Comparison of ENCODE assay signal across 10 cellular contexts in genomic region chr13:91078093-91078679, GRCh38.
DNase-seq lines count a peak whose midpoint lies in the region; ATAC-seq and TF ChIP-seq lines count a peak whose summit lies in the region.
"Had no signal": no experiment of that assay in that cellular context is flagged by ENCODE, and none has a peak within 500 bp of the region (broad histone marks: within the 10 kb centered on the region; RNA-seq: fewer than 3 reads in every experiment).

No MANE protein-coding gene starts in this region.

- intact Hi-C loops in ascending aorta (cut with DNase I): no loop called here

- H3K9me3 ChIP-seq in ascending aorta: no peaks in the 10 kb centered on the region

- H3K4me3 ChIP-seq in fibroblast of pulmonary artery (replicated peaks; ENCODE audit: low read depth, low read length): no peak overlapping the region
- H3K4me3 ChIP-seq in ascending aorta: no peak overlapping the region

- no peaks in the 10 kb centered on the region for H3K36me3 ChIP-seq in ascending aorta

- in situ Hi-C loops in G401 (cut with HindIII; ENCODE audit: low sequenced_read_pairs): no loop called here

- no peak for ATAC-seq in activated CD4-positive, CD25-positive, alpha-beta regulatory T cell treated with anti-CD3 and anti-CD28 coated beads, Interleukin-2, amount 50 U/mL, for 24 hours

- H3K27me3 ChIP-seq in ascending aorta: no peaks in the 10 kb centered on the region

- TF ChIP-seq CTCF in 22Rv1 (IDR thresholded peaks at IDR 0.05) (peak; percentile 76), GM12874 (IDR thresholded peaks at IDR 0.05; ENCODE audit: insufficient read depth, low read depth, low read length) (0 out of 2 replicates have a peak, but pooled peaks have one; percentile 16), fibroblast of pulmonary artery (IDR thresholded peaks at IDR 0.05; ENCODE audit: low read length, missing control alignments) (peak; percentile 40), ascending aorta (IDR thresholded peaks at IDR 0.05) (peak in 1 of 3 experiments; percentile 34)

- no peaks in the 10 kb centered on the region for H3K4me1 ChIP-seq in ascending aorta

- H3K27ac ChIP-seq in 22Rv1 (peak overlapping the region; percentile 44), ascending aorta (no peak overlapping the region)

- DNase-seq in RKO (ENCODE audit: low spot score): peak; percentile 46
- peak; percentile 25 for DNase-seq in fibroblast of pulmonary artery (ENCODE audit: low read depth)
- no peak for DNase-seq in G401 (ENCODE audit: low spot score)
- no peak for DNase-seq in ascending aorta (ENCODE audit: low spot score in 2 of 2)
- no peak for DNase-seq in hypothalamus (lab: John Stamatoyannopoulos, UW)
- DNase-seq: activated effector memory CD4-positive, alpha-beta T cell treated with Interleukin-2 at 50 U/mL for 16 hours; NCI-H774 had no signal

Comparison
In these comparisons a context has a peak if more than half of its experiments do, and no peak if none do; other contexts are left out.
1. DNase-seq: peak in RKO (single experiment) and fibroblast of pulmonary artery (single experiment); none in G401 (single experiment), ascending aorta (0 of 2) and hypothalamus (0 of 51).